ENCODE assay signal across 23 cellular contexts in genomic region chr10:55495555-55495954, GRCh38.
"Had no signal": no experiment of that assay in that cellular context is flagged by ENCODE, and none has a peak within 500 bp of the region (broad histone marks: within the 10 kb centered on the region; RNA-seq: fewer than 3 reads in every experiment).

No MANE protein-coding gene starts in this region.

- H3K27ac ChIP-seq: PC-9 had no signal

- H3K4me2 ChIP-seq: PC-9 had no signal

- DNase-seq: activated CD4-positive, alpha-beta T cell treated with anti-CD3 and anti-CD28 coated beads for 48 hours; activated CD4-positive, alpha-beta T cell treated with anti-CD3 and anti-CD28 coated beads, Interleukin-2, amount 50 U/mL, for 4 hours; activated CD4-positive, CD25-positive, alpha-beta regulatory T cell treated with anti-CD3 and anti-CD28 coated beads, Interleukin-2, amount 50 U/mL, for 72 hours; activated CD8-positive, alpha-beta memory T cell treated with anti-CD3 and anti-CD28 coated beads, Interleukin-2, amount 10 ng/mL, durations not matched to agents 7 days and 5 days; activated CD8-positive, alpha-beta T cell treated with anti-CD3 and anti-CD28 coated beads, Interleukin-2, amount 10 ng/mL, durations not matched to agents 7 days and 5 days; activated effector memory CD4-positive, alpha-beta T cell treated with Interleukin-2 at 50 U/mL for 16 hours; activated naive CD4-positive, alpha-beta T cell; activated T-cell treated with anti-CD3 and anti-CD28 coated beads, Interleukin-2, amount 50 U/mL, for 24 hours; aorta; central memory CD4-positive, alpha-beta T cell; MM.1S; NCI-H1092 treated with DMSO at 0.1 percent for 48 hours; NCI-H1417 treated with DMSO at 0.1 percent for 48 hours; NCI-H1694; NCI-H2029; NCI-H345; NCI-H510A; NCI-H526 treated with DMSO at 0.1 percent for 48 hours; NCI-H82; NK-92 treated with Interleukin-12 subunit alpha and Interleukin-12 subunit beta, amount 100 ng/mL, for 24 hours; PC-9; SHP77 treated with DMSO at 0.1 percent for 48 hours had no signal

- ATAC-seq: activated CD8-positive, alpha-beta memory T cell treated with anti-CD3 and anti-CD28 coated beads, Interleukin-2, amount 10 ng/mL, durations not matched to agents 7 days and 5 days; activated CD8-positive, alpha-beta T cell treated with anti-CD3 and anti-CD28 coated beads, Interleukin-2, amount 10 ng/mL, durations not matched to agents 7 days and 5 days; WTC11 had no signal

- H2AFZ ChIP-seq: PC-9 had no signal

- H3K4me3 ChIP-seq: PC-9 had no signal
